ENCODE assay signal across 2 cellular contexts in genomic region chr1:209769171-209769904, GRCh38.
TF ChIP-seq lines count a peak whose summit lies in the region.

No MANE protein-coding gene starts in this region.

TF ChIP-seq in liver, 16 proteins besides CTCF, POLR2A, EP300 and RAD21:
- no peak for TF ChIP-seq FOXA2 (IDR thresholded peaks at IDR 0.05)
- TF ChIP-seq GABPA (IDR thresholded peaks at IDR 0.05 in 1 of 2, conservative IDR thresholded peaks at IDR 0.05 in 1 of 2) = peak in 1 of 2 donors; percentile 23
- peak; percentile 34 for TF ChIP-seq SP1 (IDR thresholded peaks at IDR 0.05)

TF ChIP-seq in HepG2, 621 proteins besides CTCF, POLR2A, EP300 and RAD21:
- no peak for TF ChIP-seq ZMYM3 (CRISPR knock-in tag; IDR thresholded peaks at IDR 0.05)
- TF ChIP-seq ZNF646 (CRISPR knock-in tag; IDR thresholded peaks at IDR 0.05) = no peak
- TF ChIP-seq HNRNPLL (IDR thresholded peaks at IDR 0.05; ENCODE audit: low read depth, low read length, poor library complexity, severe bottlenecking) = no peak
- no peak for TF ChIP-seq KDM5A (IDR thresholded peaks at IDR 0.05; ENCODE audit: borderline replicate concordance, low read length)
- no peak for TF ChIP-seq ZNF557 (CRISPR knock-in tag; IDR thresholded peaks at IDR 0.05)
- TF ChIP-seq ZSCAN20 (CRISPR knock-in tag; IDR thresholded peaks at IDR 0.05; ENCODE audit: borderline replicate concordance) = no peak
- TF ChIP-seq PTBP1 (IDR thresholded peaks at IDR 0.05; ENCODE audit: low read depth, low read length, poor library complexity, severe bottlenecking) = no peak
- TF ChIP-seq CBFB (CRISPR knock-in tag; IDR thresholded peaks at IDR 0.05) = no peak
